20 cellular contexts compared by ENCODE assay signal in genomic region chr2:126222316-126222715, GRCh38.
DNase-seq lines count a peak whose midpoint lies in the region; ATAC-seq, FAIRE-seq and TF ChIP-seq lines count a peak whose summit lies in the region.
"Had no signal": no experiment of that assay in that cellular context is flagged by ENCODE, and none has a peak within 500 bp of the region (broad histone marks: within the 10 kb centered on the region; RNA-seq: fewer than 3 reads in every experiment).

No MANE protein-coding gene starts in this region.

- no peaks in the 10 kb centered on the region for H3K4me1 ChIP-seq in lower lobe of right lung
- no peaks in the 10 kb centered on the region for H3K4me1 ChIP-seq in small intestine (ENCODE audit: control insufficient read depth in 2 of 2, insufficient read depth in 1 of 2, low read depth in 1 of 2, low read length in 1 of 2)

- H3K27ac Mint-ChIP-seq in endothelial cell (ENCODE audit: unreplicated experiment) = peak overlapping the region; percentile 53
- no peak overlapping the region for H3K27ac Mint-ChIP-seq in CD4-positive, alpha-beta T cell
- H3K27ac Mint-ChIP-seq: CD8-positive, alpha-beta T cell had no signal

- TF ChIP-seq CTCF in endothelial cell (IDR thresholded peaks at IDR 0.05; ENCODE audit: unreplicated experiment) (no peak), lower lobe of right lung (IDR thresholded peaks at IDR 0.05) (no peak), dorsolateral prefrontal cortex (IDR thresholded peaks at IDR 0.05 in 54 of 56, conservative IDR thresholded peaks at IDR 0.05 in 2 of 56; ENCODE audit: low read depth in 1 of 56, partially characterized antibody in 56 of 56) (no peak)
- TF ChIP-seq CTCF in CD4-positive, alpha-beta T cell (IDR thresholded peaks at IDR 0.05) = no peak

- peak; percentile 43 to 55 for ATAC-seq in lower lobe of right lung
- ATAC-seq in CD4-positive, alpha-beta T cell (ENCODE audit: poor library complexity) = no peak
- ATAC-seq: CD8-positive, alpha-beta T cell had no signal

- H3K4me3 ChIP-seq in lower lobe of right lung (no peak overlapping the region), small intestine (ENCODE audit: low read depth in 1 of 2, low read length in 2 of 2) (no peak overlapping the region), dorsolateral prefrontal cortex (no peak overlapping the region)

- POLR2A ChIA-PET in CD4-positive, alpha-beta T cell (lab: Charles Lee) = no interaction called here

- H3K27me3 ChIP-seq in lower lobe of right lung (ENCODE audit: low read depth) (no peaks in the 10 kb centered on the region), small intestine (ENCODE audit: control insufficient read depth in 2 of 2, insufficient read depth in 2 of 2, low read length in 2 of 2) (no peaks in the 10 kb centered on the region), dorsolateral prefrontal cortex (no peaks in the 10 kb centered on the region)
- H3K27me3 ChIP-seq in CD4-positive, alpha-beta T cell (ENCODE audit: control insufficient read depth, insufficient read depth, low read length) = no peaks in the 10 kb centered on the region

- CTCF ChIA-PET in CD4-positive, alpha-beta T cell (lab: Charles Lee) = no interaction called here

- H3K27me3 Mint-ChIP-seq in endothelial cell (ENCODE audit: unreplicated experiment) = no peaks in the 10 kb centered on the region
- no peaks in the 10 kb centered on the region for H3K27me3 Mint-ChIP-seq in CD4-positive, alpha-beta T cell

- peaks cover 4% of the 10 kb centered on the region for H3K9me3 Mint-ChIP-seq in endothelial cell (ENCODE audit: unreplicated experiment)
- H3K9me3 Mint-ChIP-seq in CD4-positive, alpha-beta T cell = no peaks in the 10 kb centered on the region
- H3K9me3 Mint-ChIP-seq: CD8-positive, alpha-beta T cell had no signal

- no peaks in the 10 kb centered on the region for H3K36me3 Mint-ChIP-seq in endothelial cell (ENCODE audit: low read depth, unreplicated experiment)
- no peaks in the 10 kb centered on the region for H3K36me3 Mint-ChIP-seq in CD4-positive, alpha-beta T cell (ENCODE audit: low read depth)
- H3K36me3 Mint-ChIP-seq: CD8-positive, alpha-beta T cell had no signal

- H3K27ac ChIP-seq in lower lobe of right lung (no peak overlapping the region), small intestine (ENCODE audit: low read depth in 1 of 2, low read length in 1 of 2) (no peak overlapping the region), dorsolateral prefrontal cortex (no peak overlapping the region)
- H3K27ac ChIP-seq in CD4-positive, alpha-beta T cell (ENCODE audit: low read depth, low read length) = no peak overlapping the region

- H3K36me3 ChIP-seq in lower lobe of right lung = no peaks in the 10 kb centered on the region
- no peaks in the 10 kb centered on the region for H3K36me3 ChIP-seq in small intestine (ENCODE audit: control insufficient read depth in 2 of 2, insufficient read depth in 2 of 2, low read length in 2 of 2)

- peak; percentile 20 for DNase-seq in EH (ENCODE audit: low read depth)
- DNase-seq in endothelial cell (ENCODE audit: low spot score) = no peak
- DNase-seq in lower lobe of right lung = no peak
- peak; percentile 11 for DNase-seq in small intestine
- DNase-seq in dorsolateral prefrontal cortex = no peak
- no peak for DNase-seq in CD4-positive, alpha-beta T cell
- DNase-seq in NCI-H510A (lab: John Stamatoyannopoulos, UW) = no peak
- no peak for DNase-seq in A172 (ENCODE audit: low spot score)
- DNase-seq: 8988T; C1 segment of cervical spinal cord; CD8-positive, alpha-beta T cell; DMS 273 treated with DMSO at 0.1 percent for 48 hours; DMS79; GF-D8; GOT3; HCEC 1CT had no signal

- H3K4me1 Mint-ChIP-seq in endothelial cell (ENCODE audit: unreplicated experiment) = peaks cover 2% of the 10 kb centered on the region
- no peaks in the 10 kb centered on the region for H3K4me1 Mint-ChIP-seq in CD4-positive, alpha-beta T cell (ENCODE audit: low read depth)

- no peaks in the 10 kb centered on the region for H3K9me3 ChIP-seq in lower lobe of right lung
- H3K9me3 ChIP-seq in small intestine (ENCODE audit: control insufficient read depth, low read depth) = no peaks in the 10 kb centered on the region
- H3K9me3 ChIP-seq in CD4-positive, alpha-beta T cell (ENCODE audit: control insufficient read depth, low read length) = no peaks in the 10 kb centered on the region

- FAIRE-seq in small intestine (lab: Jason Lieb, UNC) = no peak
- FAIRE-seq: D721Med, GM12891, GM18507, H54 had no signal

- 10 to 31% (median 17%) methylated on average over 2 of the region's 2 CpGs for WGBS in small intestine, 3 donors

- intact Hi-C loops in lower lobe of right lung (cut with DNase I) = no loop called here
- intact Hi-C loops in dorsolateral prefrontal cortex (cut with DNase I) = no loop called here
- intact Hi-C loops in CD4-positive, alpha-beta T cell (cut with DNase I, micrococcal nuclease) = no loop called here

- no peak overlapping the region for H3K4me3 Mint-ChIP-seq in endothelial cell (ENCODE audit: unreplicated experiment)
- H3K4me3 Mint-ChIP-seq in CD4-positive, alpha-beta T cell = no peak overlapping the region
- H3K4me3 Mint-ChIP-seq: CD8-positive, alpha-beta T cell had no signal

Comparison
In these comparisons a context has a peak if more than half of its experiments do, and no peak if none do; other contexts are left out.
1. DNase-seq: peak in EH (single experiment) and small intestine (single experiment); none in endothelial cell (single experiment), lower lobe of right lung (single experiment), dorsolateral prefrontal cortex (0 of 10), CD4-positive, alpha-beta T cell (0 of 10), NCI-H510A (single experiment) and A172 (single experiment).